In the genomic region with DNA sequence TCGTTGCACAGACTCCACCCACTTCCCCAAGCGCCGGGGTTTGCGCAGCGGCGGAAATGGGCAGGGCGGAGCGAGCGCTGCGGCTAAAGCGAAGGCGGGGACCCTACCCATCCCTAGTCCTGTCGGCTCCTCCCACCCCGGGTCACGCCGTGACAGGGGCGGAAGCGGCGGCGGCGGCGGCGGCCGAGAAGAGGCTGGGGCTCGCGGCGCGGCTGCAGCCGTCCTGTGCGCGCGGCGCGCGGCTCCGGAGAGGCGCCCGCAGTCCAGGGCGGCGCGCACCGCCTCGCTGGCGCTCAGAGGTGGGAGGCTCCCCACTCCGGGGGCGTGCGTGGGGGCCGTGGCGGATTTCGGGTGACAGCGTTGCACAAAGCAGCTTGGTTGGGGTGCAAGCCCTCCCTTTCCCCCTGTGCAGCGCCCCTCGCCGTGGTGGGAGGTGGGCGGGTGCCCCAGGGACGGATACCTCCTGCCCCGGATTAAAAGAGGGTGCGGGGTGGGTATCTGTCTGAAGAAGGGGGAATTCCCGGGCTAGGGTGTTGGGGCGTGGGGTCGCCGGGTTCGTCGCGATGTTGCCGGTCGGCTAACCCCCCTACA, we compare ENCODE assay signal across 8 cellular contexts. TPM values are rescaled to one million over a fixed set of nuclear protein-coding genes. Genes with fewer than 3 reads are reported as not detected.
DNase-seq lines count a peak whose midpoint lies in the region; TF ChIP-seq lines count a peak whose summit lies in the region.

A gene with protein sequence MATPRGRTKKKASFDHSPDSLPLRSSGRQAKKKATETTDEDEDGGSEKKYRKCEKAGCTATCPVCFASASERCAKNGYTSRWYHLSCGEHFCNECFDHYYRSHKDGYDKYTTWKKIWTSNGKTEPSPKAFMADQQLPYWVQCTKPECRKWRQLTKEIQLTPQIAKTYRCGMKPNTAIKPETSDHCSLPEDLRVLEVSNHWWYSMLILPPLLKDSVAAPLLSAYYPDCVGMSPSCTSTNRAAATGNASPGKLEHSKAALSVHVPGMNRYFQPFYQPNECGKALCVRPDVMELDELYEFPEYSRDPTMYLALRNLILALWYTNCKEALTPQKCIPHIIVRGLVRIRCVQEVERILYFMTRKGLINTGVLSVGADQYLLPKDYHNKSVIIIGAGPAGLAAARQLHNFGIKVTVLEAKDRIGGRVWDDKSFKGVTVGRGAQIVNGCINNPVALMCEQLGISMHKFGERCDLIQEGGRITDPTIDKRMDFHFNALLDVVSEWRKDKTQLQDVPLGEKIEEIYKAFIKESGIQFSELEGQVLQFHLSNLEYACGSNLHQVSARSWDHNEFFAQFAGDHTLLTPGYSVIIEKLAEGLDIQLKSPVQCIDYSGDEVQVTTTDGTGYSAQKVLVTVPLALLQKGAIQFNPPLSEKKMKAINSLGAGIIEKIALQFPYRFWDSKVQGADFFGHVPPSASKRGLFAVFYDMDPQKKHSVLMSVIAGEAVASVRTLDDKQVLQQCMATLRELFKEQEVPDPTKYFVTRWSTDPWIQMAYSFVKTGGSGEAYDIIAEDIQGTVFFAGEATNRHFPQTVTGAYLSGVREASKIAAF (plus strand): TSS at position 150 of the 591 bp plus-strand sequence. CDS start 4,474 bp downstream, outside the sequence.

- peaks cover 40% of the 10 kb centered on the region for H3K4me1 ChIP-seq in Loucy (ENCODE audit: insufficient read depth, low read length, poor library complexity, severe bottlenecking)
- peaks cover 0 to 31% (median 17%) of the 10 kb centered on the region in 4 donors for H3K4me1 ChIP-seq in transverse colon

- H3K9me3 Mint-ChIP-seq in activated naive CD4-positive, alpha-beta T cell treated with anti-CD3 and anti-CD28 coated beads, Interleukin-2, amount 50 U/mL, for 24 hours, result no peaks in the 10 kb centered on the region
- no peaks in the 10 kb centered on the region for H3K9me3 Mint-ChIP-seq in glutamatergic neuron (ENCODE audit: unreplicated experiment)
- H3K9me3 Mint-ChIP-seq in osteocyte (ENCODE audit: unreplicated experiment), result no peaks in the 10 kb centered on the region

- TF ChIP-seq EP300 in transverse colon (IDR thresholded peaks at IDR 0.05; ENCODE audit: low read depth), result no peak

- TF ChIP-seq CTCF in Loucy (conservative IDR thresholded peaks at IDR 0.05; ENCODE audit: low read length) (no peak), glutamatergic neuron (IDR thresholded peaks at IDR 0.05; ENCODE audit: partially characterized antibody, unreplicated experiment) (no peak), osteocyte (IDR thresholded peaks at IDR 0.05) (no peak), transverse colon (IDR thresholded peaks at IDR 0.05) (no peak)

- peak within 1 kb of the TSS; percentile 94 to 98 (median 95) for H3K27ac ChIP-seq in transverse colon

- 0 out of 2 replicates have a peak, but pooled peaks cover 4% of the 10 kb centered on the region for H3K79me2 ChIP-seq in Loucy (ENCODE audit: insufficient read depth, low read length)

- H3K4me1 Mint-ChIP-seq in activated naive CD4-positive, alpha-beta T cell treated with anti-CD3 and anti-CD28 coated beads, Interleukin-2, amount 50 U/mL, for 24 hours, result peaks cover 32% of the 10 kb centered on the region
- peaks cover 3% of the 10 kb centered on the region for H3K4me1 Mint-ChIP-seq in glutamatergic neuron (ENCODE audit: low read depth, unreplicated experiment)
- H3K4me1 Mint-ChIP-seq in osteocyte (ENCODE audit: unreplicated experiment), result peaks cover 16% of the 10 kb centered on the region

- WGBS in transverse colon (ENCODE audit: low coverage in 1 of 2), 2 donors, result 0 to 1% methylated on average over 7 to 41 of the region's 67 CpGs

- peak within 1 kb of the TSS; percentile 87 for H3K9ac ChIP-seq in Loucy (ENCODE audit: low read depth, low read length, poor library complexity, severe bottlenecking)

- H3K27me3 ChIP-seq in H7 (ENCODE audit: control insufficient read depth, insufficient read depth, low read length) (no peaks in the 10 kb centered on the region), Loucy (ENCODE audit: insufficient read depth, low read length, poor library complexity, severe bottlenecking) (no peaks in the 10 kb centered on the region), transverse colon (no peaks in the 10 kb centered on the region)

- no peaks in the 10 kb centered on the region for H4K20me1 ChIP-seq in Loucy (ENCODE audit: insufficient read depth, low read length, poor library complexity, severe bottlenecking)

- peak within 1 kb of the TSS; percentile 87 for H3K4me2 ChIP-seq in Loucy (ENCODE audit: low read depth, low read length, poor library complexity, severe bottlenecking)

- no peaks in the 10 kb centered on the region for H3K27me3 Mint-ChIP-seq in activated naive CD4-positive, alpha-beta T cell treated with anti-CD3 and anti-CD28 coated beads, Interleukin-2, amount 50 U/mL, for 24 hours
- no peaks in the 10 kb centered on the region for H3K27me3 Mint-ChIP-seq in glutamatergic neuron (ENCODE audit: unreplicated experiment)
- H3K27me3 Mint-ChIP-seq in osteocyte (ENCODE audit: unreplicated experiment), result no peaks in the 10 kb centered on the region

- H3K4me3 ChIP-seq in H7 (ENCODE audit: insufficient read depth, low read depth, low read length), result peak within 1 kb of the TSS; percentile 86
- peak within 1 kb of the TSS; percentile 97 for H3K4me3 ChIP-seq in Loucy (ENCODE audit: low read length, poor library complexity, severe bottlenecking)
- H3K4me3 ChIP-seq in transverse colon, result peak within 1 kb of the TSS; percentile 87 to 96 (median 89)

- H3K9me3 ChIP-seq in Loucy (ENCODE audit: insufficient read depth, low read depth, low read length) (no peaks in the 10 kb centered on the region), transverse colon (no peaks in the 10 kb centered on the region)

- TF ChIP-seq POLR2A in transverse colon (IDR thresholded peaks at IDR 0.05), result peak; percentile 10

- H2AFZ ChIP-seq in Loucy (ENCODE audit: low read length), result peak within 1 kb of the TSS; percentile 98

- intact Hi-C loops in transverse colon (cut with DNase I; ENCODE audit: low total_unique reads), result loop anchor here (10.0 kb wide), 1 partner anchor 109 kb away; a partner anchor contains a TSS

- peaks cover 9% of the 10 kb centered on the region for H3K36me3 Mint-ChIP-seq in activated naive CD4-positive, alpha-beta T cell treated with anti-CD3 and anti-CD28 coated beads, Interleukin-2, amount 50 U/mL, for 24 hours
- H3K36me3 Mint-ChIP-seq in glutamatergic neuron (ENCODE audit: unreplicated experiment) (no peaks in the 10 kb centered on the region), osteocyte (ENCODE audit: unreplicated experiment) (peaks cover 6% of the 10 kb centered on the region)

- in situ Hi-C loops in transverse colon (cut with MboI; ENCODE audit: low pct_ligation_motif_present in 1 of 4, low pct_unique_long_range_greater_than_20kb in 1 of 4, low sequenced_read_pairs in 3 of 4), result no loop called here

- H3K9me2 ChIP-seq in Loucy (replicated peaks; ENCODE audit: low read depth, low read length), result no peaks in the 10 kb centered on the region

- H3K27ac Mint-ChIP-seq in activated naive CD4-positive, alpha-beta T cell treated with anti-CD3 and anti-CD28 coated beads, Interleukin-2, amount 50 U/mL, for 24 hours, result peak within 1 kb of the TSS; percentile 82
- H3K27ac Mint-ChIP-seq in glutamatergic neuron (ENCODE audit: unreplicated experiment), result peak within 1 kb of the TSS; percentile 89
- peak within 1 kb of the TSS; percentile 98 for H3K27ac Mint-ChIP-seq in osteocyte (ENCODE audit: unreplicated experiment)

- DNase-seq in GM03348 (ENCODE audit: low spot score), result peak; percentile 99
- DNase-seq in H7, result peak; percentile 99
- peak; percentile 93 for DNase-seq in SIG-M5 treated with dmso at 0.1 percent for 504 hours (lab: John Stamatoyannopoulos, UW; ENCODE audit: unreplicated experiment)
- DNase-seq in glutamatergic neuron, result no peak
- peak; percentile 100 for DNase-seq in osteocyte (ENCODE audit: extremely low spot score, unreplicated experiment)
- peak; percentile 99 for DNase-seq in transverse colon

- 0 out of 2 replicates have a peak, but pooled peaks cover 2% of the 10 kb centered on the region for H3F3A ChIP-seq in Loucy (ENCODE audit: low read depth)

- peak within 1 kb of the TSS; percentile 98 for H3K4me3 Mint-ChIP-seq in activated naive CD4-positive, alpha-beta T cell treated with anti-CD3 and anti-CD28 coated beads, Interleukin-2, amount 50 U/mL, for 24 hours
- H3K4me3 Mint-ChIP-seq in glutamatergic neuron (ENCODE audit: unreplicated experiment) (peak within 1 kb of the TSS; percentile 96), osteocyte (ENCODE audit: unreplicated experiment) (peak within 1 kb of the TSS; percentile 98)

- peaks cover 2% of the 10 kb centered on the region; the same call in 1 of the 2 replicates for H3K36me3 ChIP-seq in H7 (replicated peaks; ENCODE audit: control insufficient read depth, insufficient read depth, low read length)
- H3K36me3 ChIP-seq in Loucy (ENCODE audit: insufficient read depth, low read length), result no peaks in the 10 kb centered on the region
- peaks cover 0 to 5% (median 0%) of the 10 kb centered on the region in 4 donors for H3K36me3 ChIP-seq in transverse colon

RNA-seq across cellular contexts. Expression of the gene that starts here (rescaled TPM):
- 6.8 and 11.2 TPM in 2 replicates for total RNA-seq in H7 (2014; rRNA removed; shearing (Covaris generic))
- 21.1 TPM for total RNA-seq in glutamatergic neuron (ENCODE audit: unreplicated experiment)
- total RNA-seq in osteocyte, result 12.1 and 13.3 TPM in 2 replicates
- total RNA-seq in transverse colon, result 10 to 100 TPM; 18.9 to 70.7 (median 40.0) TPM
